Comparison of ENCODE assay signal across 17 cellular contexts in genomic region chr10:42543840-42544372, GRCh38.
DNase-seq lines count a peak whose midpoint lies in the region; ATAC-seq and TF ChIP-seq lines count a peak whose summit lies in the region.
"Had no signal": no experiment of that assay in that cellular context is flagged by ENCODE, and none has a peak within 500 bp of the region (broad histone marks: within the 10 kb centered on the region; RNA-seq: fewer than 3 reads in every experiment).

No MANE protein-coding gene starts in this region.

- H3K9me3 Mint-ChIP-seq in type B pancreatic cell = peaks cover 8% of the 10 kb centered on the region

- no peaks in the 10 kb centered on the region for H3K27me3 Mint-ChIP-seq in type B pancreatic cell

- no peak overlapping the region for H3K4me3 Mint-ChIP-seq in type B pancreatic cell
- H3K4me3 Mint-ChIP-seq: CD14-positive monocyte had no signal

- H3K36me3 Mint-ChIP-seq in type B pancreatic cell = peaks cover 49% of the 10 kb centered on the region

- ATAC-seq in HG02763 (IDR thresholded peaks at IDR 0.05; ENCODE audit: unreplicated experiment) = no peak
- no peak for ATAC-seq in GM18498 (IDR thresholded peaks at IDR 0.05; ENCODE audit: unreplicated experiment)
- ATAC-seq in GM21447 (IDR thresholded peaks at IDR 0.05; ENCODE audit: unreplicated experiment) = no peak
- ATAC-seq: A549 had no signal

- TF ChIP-seq CTCF in type B pancreatic cell (conservative IDR thresholded peaks at IDR 0.05) = no peak

- H3K4me1 Mint-ChIP-seq in type B pancreatic cell (ENCODE audit: unreplicated experiment) = no peaks in the 10 kb centered on the region

- DNase-seq in Ammon's horn (ENCODE audit: low spot score) (peak; percentile 51), OCI-M1 (lab: John Stamatoyannopoulos, UW) (peak; percentile 49), dermis blood vessel endothelial cell (peak; percentile 10), medulla oblongata (ENCODE audit: extremely low spot score) (peak; percentile 27), type B pancreatic cell (ENCODE audit: extremely low spot score, unreplicated experiment) (no peak)
- DNase-seq: Calu3, DND-41, H7, Karpas-422, NCI-H187 treated with DMSO at 0.1 percent for 48 hours, NCI-H510A treated with DMSO at 0.1 percent for 48 hours, SIG-M5 had no signal

- H3K27ac Mint-ChIP-seq in type B pancreatic cell = no peak overlapping the region
